ENCODE assay signal across 17 cellular contexts in the genomic region with DNA sequence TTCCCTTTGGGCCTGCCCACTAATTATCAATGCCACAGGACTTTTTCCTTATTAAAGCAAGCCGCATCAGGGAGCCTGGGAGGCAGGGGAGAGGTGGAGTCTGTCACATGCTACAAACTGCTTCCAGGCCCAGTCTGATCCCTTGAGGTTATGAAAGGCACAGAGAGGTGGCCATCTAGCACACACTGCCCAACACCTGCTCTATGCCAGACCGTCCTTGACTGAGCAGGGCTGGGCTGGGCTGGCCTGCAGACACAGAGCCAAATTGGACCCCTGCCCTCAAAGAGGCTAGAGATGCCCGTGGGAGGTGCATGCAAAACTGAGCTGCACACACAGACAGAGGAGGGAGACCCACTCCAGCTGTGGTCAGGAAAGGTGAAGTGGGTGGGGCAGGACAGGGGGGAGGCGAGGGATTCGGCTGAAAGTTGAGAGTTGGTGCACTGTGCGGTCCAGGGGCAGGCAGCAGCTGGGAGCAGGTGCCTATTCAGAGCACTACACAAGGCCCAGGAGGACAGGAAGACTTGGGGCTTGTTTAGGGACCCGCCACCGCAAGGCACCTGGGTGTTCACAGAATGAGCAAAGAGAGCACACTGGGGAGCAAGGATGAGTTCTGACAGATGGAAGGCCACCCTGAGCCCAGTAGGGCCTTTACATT. TPM values are rescaled to one million over a fixed set of nuclear protein-coding genes. Genes with fewer than 3 reads are reported as not detected.
DNase-seq lines count a peak whose midpoint lies in the region; ATAC-seq and TF ChIP-seq lines count a peak whose summit lies in the region.
"Had no signal": no experiment of that assay in that cellular context is flagged by ENCODE, and none has a peak within 500 bp of the region (broad histone marks: within the 10 kb centered on the region; RNA-seq: fewer than 3 reads in every experiment).

No MANE protein-coding gene starts in this region.

- POLR2A ChIA-PET in activated CD4-positive, alpha-beta T cell treated with anti-CD3 and anti-CD28 coated beads for 36 hours (lab: Charles Lee): no interaction called here

- intact Hi-C loops in activated CD4-positive, alpha-beta T cell treated with anti-CD3 and anti-CD28 coated beads for 36 hours (cut with DNase I, micrococcal nuclease): no loop called here
- intact Hi-C loops in activated T-helper 2 cell treated with anti-CD3 and anti-CD28 coated beads, Interferon-gamma antibody, Interleukin-2, Interleukin-4, amounts not matched to agents 10 μg/mL and 5 μg/mL and 100 μg/mL, durations not matched to agents 14 hours and 24 hours and 36 hours (cut with micrococcal nuclease): no loop called here

- H3K27ac Mint-ChIP-seq in activated CD4-positive, alpha-beta T cell treated with anti-CD3 and anti-CD28 coated beads for 36 hours: peak overlapping the region; percentile 95
- peak overlapping the region; percentile 28 for H3K27ac Mint-ChIP-seq in activated T-helper 2 cell treated with anti-CD3 and anti-CD28 coated beads, Interferon-gamma antibody, Interleukin-2, Interleukin-4, amounts not matched to agents 10 μg/mL and 5 μg/mL and 100 μg/mL, durations not matched to agents 14 hours and 24 hours and 36 hours
- peak overlapping the region; percentile 57 for H3K27ac Mint-ChIP-seq in nephron progenitor cell
- H3K27ac Mint-ChIP-seq: IgD-negative memory B cell had no signal

- DNase-seq in activated CD4-positive, alpha-beta T cell treated with anti-CD3 and anti-CD28 coated beads for 36 hours: peak; percentile 61
- DNase-seq in activated CD4-positive, alpha-beta T cell treated with anti-CD3 and anti-CD28 coated beads, Interleukin-2, amount 50 U/mL, for 4 hours: no peak
- DNase-seq in D341Med (ENCODE audit: low spot score) (peak; percentile 20), nephron progenitor cell (no peak), SK-N-DZ (ENCODE audit: low spot score) (no peak), NAMALWA (ENCODE audit: low spot score) (no peak), NOMO-1 treated with dmso at 0.1 percent for 144 hours (lab: John Stamatoyannopoulos, UW; ENCODE audit: unreplicated experiment) (no peak)
- no peak for DNase-seq in activated T-helper 2 cell treated with anti-CD3 and anti-CD28 coated beads, Interferon-gamma antibody, Interleukin-2, Interleukin-4, amounts not matched to agents 10 μg/mL and 5 μg/mL and 100 μg/mL, durations not matched to agents 14 hours and 24 hours and 36 hours (ENCODE audit: low spot score)
- DNase-seq: caudate nucleus; DMS79 treated with DMSO at 0.1 percent for 48 hours; effector CD8-positive, alpha-beta T cell; naive B cell; NCI-H2081 treated with DMSO at 0.1 percent for 48 hours; NCI-H524 treated with DMSO at 0.1 percent for 48 hours; T-helper 2 cell; tibial artery had no signal

- no peak overlapping the region for H3K4me3 Mint-ChIP-seq in activated CD4-positive, alpha-beta T cell treated with anti-CD3 and anti-CD28 coated beads for 36 hours
- no peak overlapping the region for H3K4me3 Mint-ChIP-seq in activated T-helper 2 cell treated with anti-CD3 and anti-CD28 coated beads, Interferon-gamma antibody, Interleukin-2, Interleukin-4, amounts not matched to agents 10 μg/mL and 5 μg/mL and 100 μg/mL, durations not matched to agents 14 hours and 24 hours and 36 hours (ENCODE audit: low read depth)
- H3K4me3 Mint-ChIP-seq in nephron progenitor cell: no peak overlapping the region
- H3K4me3 Mint-ChIP-seq: IgD-negative memory B cell, naive B cell had no signal

- TF ChIP-seq CTCF in nephron progenitor cell (IDR thresholded peaks at IDR 0.05): no peak

- H3K9me3 Mint-ChIP-seq in activated CD4-positive, alpha-beta T cell treated with anti-CD3 and anti-CD28 coated beads for 36 hours (ENCODE audit: low read depth): no peaks in the 10 kb centered on the region
- H3K9me3 Mint-ChIP-seq in activated T-helper 2 cell treated with anti-CD3 and anti-CD28 coated beads, Interferon-gamma antibody, Interleukin-2, Interleukin-4, amounts not matched to agents 10 μg/mL and 5 μg/mL and 100 μg/mL, durations not matched to agents 14 hours and 24 hours and 36 hours: no peaks in the 10 kb centered on the region
- no peaks in the 10 kb centered on the region for H3K9me3 Mint-ChIP-seq in nephron progenitor cell
- H3K9me3 Mint-ChIP-seq: IgD-negative memory B cell, naive B cell had no signal

- ATAC-seq in activated CD4-positive, alpha-beta T cell treated with anti-CD3 and anti-CD28 coated beads for 36 hours: peak; percentile 35

- peaks cover 72% of the 10 kb centered on the region for H3K4me1 Mint-ChIP-seq in activated CD4-positive, alpha-beta T cell treated with anti-CD3 and anti-CD28 coated beads for 36 hours
- peaks cover 26% of the 10 kb centered on the region for H3K4me1 Mint-ChIP-seq in activated T-helper 2 cell treated with anti-CD3 and anti-CD28 coated beads, Interferon-gamma antibody, Interleukin-2, Interleukin-4, amounts not matched to agents 10 μg/mL and 5 μg/mL and 100 μg/mL, durations not matched to agents 14 hours and 24 hours and 36 hours (ENCODE audit: low read depth)
- no peaks in the 10 kb centered on the region for H3K4me1 Mint-ChIP-seq in nephron progenitor cell
- H3K4me1 Mint-ChIP-seq: IgD-negative memory B cell, naive B cell had no signal

- CTCF ChIA-PET in activated CD4-positive, alpha-beta T cell treated with anti-CD3 and anti-CD28 coated beads for 36 hours (lab: Charles Lee): interaction anchor here (1.3 to 2.0 kb wide), 3 partner anchors 12 to 61 kb away, joined by 3 to 9 read pairs (median 6); no protein-coding TSS in a partner anchor

- H3K36me3 Mint-ChIP-seq in activated CD4-positive, alpha-beta T cell treated with anti-CD3 and anti-CD28 coated beads for 36 hours (ENCODE audit: low read depth): peaks cover 2% of the 10 kb centered on the region
- no peaks in the 10 kb centered on the region for H3K36me3 Mint-ChIP-seq in activated T-helper 2 cell treated with anti-CD3 and anti-CD28 coated beads, Interferon-gamma antibody, Interleukin-2, Interleukin-4, amounts not matched to agents 10 μg/mL and 5 μg/mL and 100 μg/mL, durations not matched to agents 14 hours and 24 hours and 36 hours (ENCODE audit: low read depth)
- H3K36me3 Mint-ChIP-seq in nephron progenitor cell (ENCODE audit: low read depth): no peaks in the 10 kb centered on the region
- H3K36me3 Mint-ChIP-seq: IgD-negative memory B cell had no signal

- H3K27me3 Mint-ChIP-seq in activated CD4-positive, alpha-beta T cell treated with anti-CD3 and anti-CD28 coated beads for 36 hours: no peaks in the 10 kb centered on the region
- H3K27me3 Mint-ChIP-seq in activated T-helper 2 cell treated with anti-CD3 and anti-CD28 coated beads, Interferon-gamma antibody, Interleukin-2, Interleukin-4, amounts not matched to agents 10 μg/mL and 5 μg/mL and 100 μg/mL, durations not matched to agents 14 hours and 24 hours and 36 hours (ENCODE audit: low read depth): peaks cover 33% of the 10 kb centered on the region
- H3K27me3 Mint-ChIP-seq in nephron progenitor cell (ENCODE audit: low read depth, poor library complexity): peaks cover 9% of the 10 kb centered on the region

RNA-seq across cellular contexts. Expression of a gene that starts 36.4 kb away (rescaled TPM):
- 100 to 1,000 TPM in 1 of 2 experiments, 10 to 100 TPM in 1; 94.8 to 117 TPM for total RNA-seq in activated CD4-positive, alpha-beta T cell treated with anti-CD3 and anti-CD28 coated beads for 36 hours
- total RNA-seq in activated T-helper 2 cell treated with anti-CD3 and anti-CD28 coated beads, Interferon-gamma antibody, Interleukin-2, Interleukin-4, amounts not matched to agents 10 μg/mL and 5 μg/mL and 100 μg/mL, durations not matched to agents 14 hours and 24 hours and 36 hours: 8.4 and 10.0 TPM in 2 replicates
- 5.0 and 5.5 TPM in 2 replicates for polyA plus RNA-seq in SK-N-DZ (2014; cell fraction: cytosol; rRNA removed)
- 9.4 and 10.4 TPM in 2 replicates for polyA plus RNA-seq in SK-N-DZ (2014; cell fraction: nucleus; rRNA removed)

Comparison
In these comparisons a context has a peak if more than half of its experiments do, and no peak if none do; other contexts are left out.
1. DNase-seq: peak in activated CD4-positive, alpha-beta T cell treated with anti-CD3 and anti-CD28 coated beads for 36 hours (single experiment) and D341Med (single experiment); none in activated CD4-positive, alpha-beta T cell treated with anti-CD3 and anti-CD28 coated beads, Interleukin-2, amount 50 U/mL, for 4 hours (0 of 2), activated T-helper 2 cell treated with anti-CD3 and anti-CD28 coated beads, Interferon-gamma antibody, Interleukin-2, Interleukin-4, amounts not matched to agents 10 μg/mL and 5 μg/mL and 100 μg/mL, durations not matched to agents 14 hours and 24 hours and 36 hours (single experiment), nephron progenitor cell (single experiment), SK-N-DZ (single experiment), NAMALWA (single experiment) and NOMO-1 treated with dmso at 0.1 percent for 144 hours (single experiment).
2. H3K27ac Mint-ChIP-seq: peak in every context shown above with its lines; median percentile 95 in activated CD4-positive, alpha-beta T cell treated with anti-CD3 and anti-CD28 coated beads for 36 hours; 57 in nephron progenitor cell; 28 in activated T-helper 2 cell treated with anti-CD3 and anti-CD28 coated beads, Interferon-gamma antibody, Interleukin-2, Interleukin-4, amounts not matched to agents 10 μg/mL and 5 μg/mL and 100 μg/mL, durations not matched to agents 14 hours and 24 hours and 36 hours.